ENCODE assay signal across 26 cellular contexts in genomic region chr13:50220938-50221337, GRCh38.
DNase-seq lines count a peak whose midpoint lies in the region; ATAC-seq and TF ChIP-seq lines count a peak whose summit lies in the region.
"Had no signal": no experiment of that assay in that cellular context is flagged by ENCODE, and none has a peak within 500 bp of the region (broad histone marks: within the 10 kb centered on the region; RNA-seq: fewer than 3 reads in every experiment).

No MANE protein-coding gene starts in this region.

- DNase-seq in HL-60 (ENCODE audit: low read depth in 1 of 2, low spot score in 1 of 2) (peak; percentile 57 to 63), NOMO-1 treated with dmso at 0.1 percent for 144 hours (lab: John Stamatoyannopoulos, UW; ENCODE audit: unreplicated experiment) (peak; percentile 22), G401 (ENCODE audit: low spot score) (no peak)
- no peak for DNase-seq in central memory CD8-positive, alpha-beta T cell (ENCODE audit: low spot score in 2 of 2)
- no peak for DNase-seq in CD8-positive, alpha-beta memory T cell
- DNase-seq: activated CD4-positive, alpha-beta T cell treated with anti-CD3 and anti-CD28 coated beads, Interleukin-2, amount 50 U/mL, for 1 hour; activated CD8-positive, alpha-beta memory T cell treated with anti-CD3 and anti-CD28 coated beads, Interleukin-2, amount 10 ng/mL, durations not matched to agents 7 days and 5 days; activated naive CD4-positive, alpha-beta T cell treated with anti-CD3 and anti-CD28 coated beads, Interleukin-2, amount 50 U/mL, for 16 hours; amygdala; CD8-positive, alpha-beta T cell; dermis blood vessel endothelial cell; DMS153; Kasumi-1; NCI-H1105 treated with DMSO at 0.1 percent for 48 hours; NCI-H345; sigmoid colon; transverse colon; WERI-Rb-1 had no signal

- H3K4me3 Mint-ChIP-seq in central memory CD8-positive, alpha-beta T cell, result no peak overlapping the region
- peak overlapping the region in 1 of 7 donors; percentile 46 for H3K4me3 Mint-ChIP-seq in CD8-positive, alpha-beta memory T cell
- H3K4me3 Mint-ChIP-seq: activated CD8-positive, alpha-beta memory T cell treated with anti-CD3 and anti-CD28 coated beads, Interleukin-2, amount 10 ng/mL, durations not matched to agents 7 days and 5 days; CD8-positive, alpha-beta T cell; GM23338; T-helper 2 cell treated with Interferon-gamma antibody and Interleukin-4, amounts not matched to agents 5 μg/mL and 100 μg/mL, for 36 hours had no signal

- H3K4me1 ChIP-seq in neutrophil (ENCODE audit: control insufficient read depth in 1 of 2, insufficient read depth in 1 of 2, low read depth in 1 of 2, low read length in 1 of 2), result peaks cover 38 to 42% of the 10 kb centered on the region in 2 experiments
- H3K4me1 ChIP-seq in CD8-positive, alpha-beta memory T cell (ENCODE audit: insufficient read depth, low read length), result peaks cover 7% of the 10 kb centered on the region
- H3K4me1 ChIP-seq: prostate gland had no signal

- H3K27ac Mint-ChIP-seq in central memory CD8-positive, alpha-beta T cell (ENCODE audit: low read depth), result peak overlapping the region; percentile 33
- peak overlapping the region in 4 of 8 donors; percentile 12 to 63 (median 46) for H3K27ac Mint-ChIP-seq in CD8-positive, alpha-beta memory T cell
- H3K27ac Mint-ChIP-seq: CD8-positive, alpha-beta T cell; GM23338; T-helper 2 cell treated with Interferon-gamma antibody and Interleukin-4, amounts not matched to agents 5 μg/mL and 100 μg/mL, for 36 hours had no signal

- no peak for ATAC-seq in central memory CD8-positive, alpha-beta T cell (replicated peaks; ENCODE audit: extremely low read depth, poor library complexity, severe bottlenecking)
- no peak for ATAC-seq in HG03571 (IDR thresholded peaks at IDR 0.05; ENCODE audit: unreplicated experiment)
- ATAC-seq in SK-N-SH treated with all-trans-retinoic acid at 6 μM for 48 hours, result no peak
- ATAC-seq: activated CD8-positive, alpha-beta memory T cell treated with anti-CD3 and anti-CD28 coated beads, Interleukin-2, amount 10 ng/mL, durations not matched to agents 7 days and 5 days; CD8-positive, alpha-beta T cell; GM23338 had no signal

- H3K27me3 Mint-ChIP-seq in central memory CD8-positive, alpha-beta T cell, result no peaks in the 10 kb centered on the region
- H3K27me3 Mint-ChIP-seq in CD8-positive, alpha-beta memory T cell, result peaks cover 0 to 7% of the 10 kb centered on the region in 2 donors

- no peaks in the 10 kb centered on the region for H3K36me3 ChIP-seq in neutrophil
- H3K36me3 ChIP-seq in CD8-positive, alpha-beta memory T cell (ENCODE audit: insufficient read depth, low read length), result no peaks in the 10 kb centered on the region
- H3K36me3 ChIP-seq: cardiac muscle cell, prostate gland, sigmoid colon, transverse colon, WERI-Rb-1 had no signal

- CTCF ChIA-PET in CD8-positive, alpha-beta memory T cell (lab: Charles Lee), result no interaction called here

- peaks cover 6% of the 10 kb centered on the region for H3K9me3 Mint-ChIP-seq in central memory CD8-positive, alpha-beta T cell
- peaks cover 10 to 16% (median 15%) of the 10 kb centered on the region in 5 donors for H3K9me3 Mint-ChIP-seq in CD8-positive, alpha-beta memory T cell
- H3K9me3 Mint-ChIP-seq: GM23338 had no signal

- H3K27me3 ChIP-seq in HL-60 (ENCODE audit: insufficient read depth, poor library complexity, severe bottlenecking), result no peaks in the 10 kb centered on the region
- no peaks in the 10 kb centered on the region for H3K27me3 ChIP-seq in neutrophil
- no peaks in the 10 kb centered on the region for H3K27me3 ChIP-seq in CD8-positive, alpha-beta memory T cell (ENCODE audit: insufficient read depth, low read length, poor library complexity, severe bottlenecking)
- H3K27me3 ChIP-seq: cardiac muscle cell, sigmoid colon, transverse colon had no signal

- TF ChIP-seq CTCF in HL-60 (IDR thresholded peaks at IDR 0.05; ENCODE audit: insufficient read depth, low read length), result no peak
- TF ChIP-seq CTCF in neutrophil (IDR thresholded peaks at IDR 0.05), result no peak

- in situ Hi-C loops in G401 (cut with HindIII; ENCODE audit: low sequenced_read_pairs), result no loop called here

- POLR2A ChIA-PET in CD8-positive, alpha-beta memory T cell (lab: Charles Lee), result no interaction called here

- no peaks in the 10 kb centered on the region for H3K36me3 Mint-ChIP-seq in central memory CD8-positive, alpha-beta T cell (ENCODE audit: insufficient read depth)
- H3K36me3 Mint-ChIP-seq in CD8-positive, alpha-beta memory T cell, result peaks cover 3 to 28% (median 3%) of the 10 kb centered on the region in 3 donors
- H3K36me3 Mint-ChIP-seq: CD8-positive, alpha-beta T cell had no signal

- H3K27ac ChIP-seq in HL-60 (replicated peaks) (peak overlapping the region; percentile 24; the same call in 1 of the 2 replicates), neutrophil (peak overlapping the region; percentile 74)
- no peak overlapping the region for H3K27ac ChIP-seq in CD8-positive, alpha-beta memory T cell (ENCODE audit: low read depth, low read length)
- H3K27ac ChIP-seq: cardiac muscle cell, prostate gland, sigmoid colon, transverse colon, WERI-Rb-1 had no signal

- no peak overlapping the region for H3K4me3 ChIP-seq in HL-60 (replicated peaks; ENCODE audit: insufficient read depth, low read length)
- H3K4me3 ChIP-seq in neutrophil (ENCODE audit: low read depth in 1 of 2, low read length in 1 of 2), result peak overlapping the region in 1 of 2 experiments; percentile 19
- no peak overlapping the region for H3K4me3 ChIP-seq in CD8-positive, alpha-beta memory T cell (ENCODE audit: low read length)
- H3K4me3 ChIP-seq: cardiac muscle cell, GM23338, lung, prostate gland, sigmoid colon, transverse colon had no signal

- H3K4me1 Mint-ChIP-seq in central memory CD8-positive, alpha-beta T cell, result peaks cover 15% of the 10 kb centered on the region
- peaks cover 27 to 47% (median 46%) of the 10 kb centered on the region in 3 donors for H3K4me1 Mint-ChIP-seq in CD8-positive, alpha-beta memory T cell
- H3K4me1 Mint-ChIP-seq: GM23338 had no signal

- H3K9me3 ChIP-seq in neutrophil, result no peaks in the 10 kb centered on the region
- H3K9me3 ChIP-seq in CD8-positive, alpha-beta memory T cell (ENCODE audit: low read length), result no peaks in the 10 kb centered on the region
- H3K9me3 ChIP-seq: prostate gland, sigmoid colon had no signal

TF ChIP-seq in SK-N-SH treated with all-trans-retinoic acid at 6 μM for 48 hours, 23 proteins besides CTCF, POLR2A, EP300 and RAD21:
- TF ChIP-seq TCF4 (CRISPR knock-in tag; IDR thresholded peaks at IDR 0.05; ENCODE audit: borderline replicate concordance) (no peak), OSR1 (CRISPR knock-in tag; IDR thresholded peaks at IDR 0.05) (no peak), PPARA (CRISPR knock-in tag; IDR thresholded peaks at IDR 0.05; ENCODE audit: borderline replicate concordance) (no peak), ZNF70 (CRISPR knock-in tag; IDR thresholded peaks at IDR 0.05) (no peak)

Comparison
In these comparisons a context has a peak if more than half of its experiments do, and no peak if none do; other contexts are left out.
1. DNase-seq: peak in HL-60 (2 of 2) and NOMO-1 treated with dmso at 0.1 percent for 144 hours (single experiment); none in central memory CD8-positive, alpha-beta T cell (0 of 2), CD8-positive, alpha-beta memory T cell (0 of 5) and G401 (single experiment).